ENCODE assay signal across 21 cellular contexts in the genomic region with DNA sequence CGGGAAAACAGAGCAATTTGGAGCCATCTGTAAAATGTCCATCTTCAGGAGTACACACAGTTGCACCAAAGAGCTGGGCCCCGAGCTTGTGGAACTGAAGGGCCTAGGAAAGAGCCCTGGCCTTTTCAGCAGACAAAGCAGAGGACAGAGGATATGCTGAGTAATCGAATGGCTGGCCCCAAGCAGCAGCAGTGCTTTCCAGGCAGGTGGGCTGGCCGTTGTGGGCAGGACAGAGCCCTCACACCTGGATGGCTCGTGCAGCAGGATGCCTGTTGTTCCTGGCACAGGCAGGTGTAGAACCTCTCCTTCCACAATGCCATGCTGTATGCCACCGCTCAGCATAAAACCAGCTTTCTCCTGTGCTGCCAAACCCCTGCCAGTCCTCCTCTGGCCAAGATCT. TPM values are rescaled to one million over a fixed set of nuclear protein-coding genes. Genes with fewer than 3 reads are reported as not detected.
"Had no signal": no experiment of that assay in that cellular context is flagged by ENCODE, and none has a peak within 500 bp of the region (broad histone marks: within the 10 kb centered on the region; RNA-seq: fewer than 3 reads in every experiment).

No MANE protein-coding gene starts in this region.

- H3K4me3 ChIP-seq: cardiac muscle cell had no signal

- DNase-seq: activated CD4-positive, alpha-beta memory T cell treated with anti-CD3 and anti-CD28 coated beads, Interleukin-2, amount 10 ng/mL, durations not matched to agents 7 days and 5 days; activated CD4-positive, alpha-beta T cell treated with anti-CD3 and anti-CD28 coated beads, Interleukin-2, amount 10 ng/mL, durations not matched to agents 7 days and 5 days; activated CD4-positive, CD25-positive, alpha-beta regulatory T cell; activated gamma-delta T cell treated with Interleukin-2 at 50 U/mL for 16 hours; activated naive CD4-positive, alpha-beta T cell treated with anti-CD3 and anti-CD28 coated beads, Interleukin-2, amount 10 ng/mL, durations not matched to agents 7 days and 5 days; activated naive CD8-positive, alpha-beta T cell treated with anti-CD3 and anti-CD28 coated beads for 36 hours; activated T-cell treated with anti-CD3 and anti-CD28 coated beads, Interleukin-2, amount 50 U/mL, for 72 hours; brain microvascular endothelial cell; NCI-H1105 treated with DMSO at 0.1 percent for 48 hours; NCI-H1436 treated with DMSO at 0.1 percent for 48 hours; NCI-H1930; NCI-H2171; NCI-H2227 treated with DMSO at 0.1 percent for 48 hours; NCI-H526; NCI-H82; PC-3; SIG-M5; T-helper 17 cell; T-helper 9 cell had no signal

- ATAC-seq: activated T-cell treated with anti-CD3 and anti-CD28 coated beads, Interleukin-2, amount 50 U/mL, for 72 hours; PC-3; T-helper 17 cell had no signal

- H3K27ac ChIP-seq: brain microvascular endothelial cell, cardiac muscle cell, VCaP had no signal

- H3K36me3 ChIP-seq: brain microvascular endothelial cell, cardiac muscle cell had no signal

- H3K27me3 ChIP-seq: brain microvascular endothelial cell, cardiac muscle cell had no signal

RNA-seq across cellular contexts. Expression of a gene that starts 32.5 kb away (rescaled TPM):
- total RNA-seq: activated CD4-positive, alpha-beta T cell treated with anti-CD3 and anti-CD28 coated beads, Interleukin-2, amount 10 ng/mL, durations not matched to agents 7 days and 5 days had no signal
